19 cellular contexts compared by ENCODE assay signal in the genomic region with DNA sequence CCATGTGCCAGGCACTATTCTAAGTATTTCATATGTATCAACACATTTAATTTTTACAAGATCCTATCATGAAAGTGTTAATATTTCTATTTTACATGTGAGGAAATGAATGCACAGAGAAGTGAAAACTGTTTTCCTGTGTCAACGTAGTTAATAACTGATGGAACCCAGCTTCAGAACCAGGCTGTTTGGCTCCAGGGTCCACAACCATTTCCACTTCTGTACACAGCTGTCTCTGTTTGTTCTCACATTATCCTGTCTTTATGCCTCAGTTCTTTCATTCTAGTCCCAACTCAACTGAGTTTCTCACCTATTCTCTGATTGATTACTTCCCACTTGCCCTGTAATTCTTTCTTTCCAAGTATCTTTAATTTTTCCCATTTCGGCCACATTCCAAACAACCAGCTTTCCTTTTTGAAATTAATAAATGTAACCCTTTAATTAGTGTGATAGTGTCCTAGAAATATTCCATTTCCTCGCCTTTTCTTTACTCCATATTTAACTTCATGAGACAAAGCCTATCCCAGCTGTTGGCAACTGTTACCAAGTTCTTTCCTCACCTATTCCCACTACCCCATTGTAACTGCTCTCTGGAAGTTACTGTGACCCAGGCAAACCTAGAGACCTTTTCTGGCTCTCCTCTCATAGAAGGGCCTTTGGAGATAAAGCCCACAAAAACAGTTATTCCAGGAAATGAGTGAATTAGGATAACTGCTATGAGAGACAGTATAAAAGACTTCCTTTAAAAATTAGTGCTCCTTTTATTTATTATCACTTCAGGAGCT.
DNase-seq lines count a peak whose midpoint lies in the region; ATAC-seq, FAIRE-seq and TF ChIP-seq lines count a peak whose summit lies in the region.
"Had no signal": no experiment of that assay in that cellular context is flagged by ENCODE, and none has a peak within 500 bp of the region (broad histone marks: within the 10 kb centered on the region; RNA-seq: fewer than 3 reads in every experiment).

No MANE protein-coding gene starts in this region.

- CTCF ChIA-PET in endothelial cell of umbilical vein (lab: Charles Lee) = interaction anchor here (0.6 to 2.4 kb wide), 6 partner anchors 9 to 588 kb away, joined by 3 to 6 read pairs (median 4); no protein-coding TSS in a partner anchor

- no peak for FAIRE-seq in endothelial cell of umbilical vein (lab: Jason Lieb, UNC)
- FAIRE-seq: G401.6, GM12891, GM19239, H1 had no signal

- no peaks in the 10 kb centered on the region; the same call in 1 of the 2 replicates for H3K9me2 ChIP-seq in Loucy (replicated peaks; ENCODE audit: low read depth, low read length)

- H3K4me3 ChIP-seq in Loucy (ENCODE audit: low read length, poor library complexity, severe bottlenecking) = peak overlapping the region; percentile 9
- no peak overlapping the region for H3K4me3 ChIP-seq in endothelial cell of umbilical vein (replicated peaks in 1 of 3; ENCODE audit: insufficient read depth in 1 of 3, low read depth in 1 of 3, low read length in 3 of 3)
- no peak overlapping the region for H3K4me3 ChIP-seq in gastroesophageal sphincter
- H3K4me3 ChIP-seq: BLaER1, HAP-1 had no signal

- intact Hi-C loops in endothelial cell of umbilical vein (cut with micrococcal nuclease) = no loop called here

- H2AFZ ChIP-seq in Loucy (ENCODE audit: low read length) (peak overlapping the region; percentile 26), endothelial cell of umbilical vein (ENCODE audit: low read depth, low read length) (peak overlapping the region; percentile 51)

- WGBS in gastroesophageal sphincter (ENCODE audit: low coverage in 1 of 2), 2 donors = 45 to 47% methylated on average over 3 of the region's 3 CpGs

- no peaks in the 10 kb centered on the region for H4K20me1 ChIP-seq in Loucy (ENCODE audit: insufficient read depth, low read length, poor library complexity, severe bottlenecking)
- H4K20me1 ChIP-seq in endothelial cell of umbilical vein (replicated peaks; ENCODE audit: control insufficient read depth, extremely low read depth, insufficient read depth, low read length) = no peaks in the 10 kb centered on the region
- H4K20me1 ChIP-seq: BLaER1 had no signal

- ATAC-seq in gastroesophageal sphincter = no peak

- H3K27ac ChIP-seq in endothelial cell of umbilical vein (ENCODE audit: insufficient read depth, low read depth, low read length) (no peak overlapping the region), gastroesophageal sphincter (no peak overlapping the region)
- H3K27ac ChIP-seq: BLaER1 had no signal

- H3K36me3 ChIP-seq in Loucy (ENCODE audit: insufficient read depth, low read length) (no peaks in the 10 kb centered on the region), endothelial cell of umbilical vein (ENCODE audit: control insufficient read depth in 2 of 2, extremely low read depth in 1 of 2, insufficient read depth in 2 of 2, low read length in 2 of 2) (no peaks in the 10 kb centered on the region), gastroesophageal sphincter (no peaks in the 10 kb centered on the region)
- H3K36me3 ChIP-seq: BLaER1, HAP-1 had no signal

- H3K4me1 ChIP-seq in Loucy (ENCODE audit: insufficient read depth, low read length, poor library complexity, severe bottlenecking) (peaks cover 35% of the 10 kb centered on the region), endothelial cell of umbilical vein (ENCODE audit: control insufficient read depth, extremely low read depth, insufficient read depth, low read length) (no peaks in the 10 kb centered on the region), gastroesophageal sphincter (no peaks in the 10 kb centered on the region)
- H3K4me1 ChIP-seq: BLaER1, HAP-1 had no signal

- H3K9me1 ChIP-seq in endothelial cell of umbilical vein (replicated peaks; ENCODE audit: control insufficient read depth, extremely low read depth, insufficient read depth, low read length) = no peaks in the 10 kb centered on the region

- POLR2A ChIA-PET in endothelial cell of umbilical vein (lab: Charles Lee) = no interaction called here

- DNase-seq in NCI-H1092 treated with DMSO at 0.1 percent for 48 hours (lab: John Stamatoyannopoulos, UW) (peak; percentile 3), NCI-H1092 (lab: John Stamatoyannopoulos, UW) (no peak), NCI-H774 (lab: John Stamatoyannopoulos, UW) (peak; percentile 24), endothelial cell of umbilical vein (ENCODE audit: low read depth, low spot score) (peak; percentile 10), DMS114 treated with DMSO at 0.1 percent for 48 hours (lab: John Stamatoyannopoulos, UW; ENCODE audit: unreplicated experiment) (no peak)
- DNase-seq in activated CD4-positive, alpha-beta T cell treated with anti-CD3 and anti-CD28 coated beads, Interleukin-2, amount 50 U/mL, for 4 hours = no peak
- DNase-seq: 8988T; AML-193; CD8-positive, alpha-beta memory T cell; DMS79 treated with DMSO at 0.1 percent for 48 hours; EL had no signal

- TF ChIP-seq POLR2A in endothelial cell of umbilical vein (IDR thresholded peaks at IDR 0.05; ENCODE audit: low read depth, low read length) = no peak
- TF ChIP-seq POLR2A in gastroesophageal sphincter (IDR thresholded peaks at IDR 0.05) = no peak

- no peak for TF ChIP-seq CTCF in Loucy (conservative IDR thresholded peaks at IDR 0.05; ENCODE audit: low read length)
- no peak for TF ChIP-seq CTCF in endothelial cell of umbilical vein (IDR thresholded peaks at IDR 0.05; ENCODE audit: extremely low read depth in 1 of 2, insufficient read depth in 1 of 2, low read depth in 1 of 2, low read length in 2 of 2)
- no peak for TF ChIP-seq CTCF in gastroesophageal sphincter (IDR thresholded peaks at IDR 0.05)

- no TSS peak for BruUV-seq in endothelial cell of umbilical vein (replicated peaks; lab: Mats Ljungman, UMichigan)

- no peaks in the 10 kb centered on the region for H3K9me3 ChIP-seq in Loucy (ENCODE audit: insufficient read depth, low read depth, low read length)
- no peaks in the 10 kb centered on the region for H3K9me3 ChIP-seq in endothelial cell of umbilical vein (replicated peaks; ENCODE audit: control insufficient read depth, insufficient read depth, low read length)
- H3K9me3 ChIP-seq in gastroesophageal sphincter = no peaks in the 10 kb centered on the region
- H3K9me3 ChIP-seq: BLaER1 had no signal

- no peaks in the 10 kb centered on the region for H3F3A ChIP-seq in Loucy (ENCODE audit: low read depth)

- H3K27me3 ChIP-seq in Loucy (ENCODE audit: insufficient read depth, low read length, poor library complexity, severe bottlenecking) (no peaks in the 10 kb centered on the region), endothelial cell of umbilical vein (ENCODE audit: control insufficient read depth in 2 of 2, insufficient read depth in 2 of 2, low read length in 2 of 2) (no peaks in the 10 kb centered on the region), gastroesophageal sphincter (no peaks in the 10 kb centered on the region)
- H3K27me3 ChIP-seq: BLaER1 had no signal

- H3K9ac ChIP-seq in Loucy (ENCODE audit: low read depth, low read length, poor library complexity, severe bottlenecking) = peak overlapping the region; percentile 49
- H3K9ac ChIP-seq in endothelial cell of umbilical vein (replicated peaks; ENCODE audit: extremely low read depth, insufficient read depth, low read length) = no peak overlapping the region
- H3K9ac ChIP-seq: BLaER1 had no signal

- H3K4me2 ChIP-seq in Loucy (ENCODE audit: low read depth, low read length, poor library complexity, severe bottlenecking) = peak overlapping the region; percentile 40
- H3K4me2 ChIP-seq in endothelial cell of umbilical vein (ENCODE audit: insufficient read depth, low read length) = no peak overlapping the region
- H3K4me2 ChIP-seq: BLaER1 had no signal

- TF ChIP-seq EP300 in gastroesophageal sphincter (IDR thresholded peaks at IDR 0.05) = no peak

- dilution Hi-C loops in endothelial cell of umbilical vein (cut with MboI; ENCODE audit: extremely low pct_ligation_motif_present, low sequenced_read_pairs) = no loop called here

- H3K79me2 ChIP-seq in Loucy (ENCODE audit: insufficient read depth, low read length) (no peaks in the 10 kb centered on the region), endothelial cell of umbilical vein (ENCODE audit: control insufficient read depth, insufficient read depth, low read length) (no peaks in the 10 kb centered on the region)

TF ChIP-seq in endothelial cell of umbilical vein, 7 proteins besides CTCF, POLR2A, EP300 and RAD21:
- TF ChIP-seq GATA2 (IDR thresholded peaks at IDR 0.05; ENCODE audit: insufficient read depth, insufficient read length, low read depth, low read length) (no peak), EZH2 (IDR thresholded peaks at IDR 0.05; ENCODE audit: borderline replicate concordance, low read depth, low read length, severe bottlenecking) (no peak), JUN (IDR thresholded peaks at IDR 0.05; ENCODE audit: borderline replicate concordance, insufficient read depth, insufficient read length, low read depth) (no peak), FOS (IDR thresholded peaks at IDR 0.05; ENCODE audit: borderline replicate concordance, insufficient read depth, low read length) (no peak), MYC (IDR thresholded peaks at IDR 0.05; ENCODE audit: low read depth, low read length) (no peak), POLR2AphosphoS5 (IDR thresholded peaks at IDR 0.05; ENCODE audit: insufficient read depth, low read depth, low read length) (no peak)
- TF ChIP-seq, protein P1, sequence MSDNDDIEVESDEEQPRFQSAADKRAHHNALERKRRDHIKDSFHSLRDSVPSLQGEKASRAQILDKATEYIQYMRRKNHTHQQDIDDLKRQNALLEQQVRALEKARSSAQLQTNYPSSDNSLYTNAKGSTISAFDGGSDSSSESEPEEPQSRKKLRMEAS (IDR thresholded peaks at IDR 0.05; ENCODE audit: insufficient read depth, insufficient read length) = no peak
TF ChIP-seq in endothelial cell of umbilical vein: peak in this region for 0.

Comparison
In these comparisons a context has a peak if more than half of its experiments do, and no peak if none do; other contexts are left out.
1. DNase-seq: peak in NCI-H1092 treated with DMSO at 0.1 percent for 48 hours (single experiment), NCI-H774 (single experiment) and endothelial cell of umbilical vein (single experiment); none in NCI-H1092 (single experiment), activated CD4-positive, alpha-beta T cell treated with anti-CD3 and anti-CD28 coated beads, Interleukin-2, amount 50 U/mL, for 4 hours (0 of 2) and DMS114 treated with DMSO at 0.1 percent for 48 hours (single experiment).